In the genomic region with DNA sequence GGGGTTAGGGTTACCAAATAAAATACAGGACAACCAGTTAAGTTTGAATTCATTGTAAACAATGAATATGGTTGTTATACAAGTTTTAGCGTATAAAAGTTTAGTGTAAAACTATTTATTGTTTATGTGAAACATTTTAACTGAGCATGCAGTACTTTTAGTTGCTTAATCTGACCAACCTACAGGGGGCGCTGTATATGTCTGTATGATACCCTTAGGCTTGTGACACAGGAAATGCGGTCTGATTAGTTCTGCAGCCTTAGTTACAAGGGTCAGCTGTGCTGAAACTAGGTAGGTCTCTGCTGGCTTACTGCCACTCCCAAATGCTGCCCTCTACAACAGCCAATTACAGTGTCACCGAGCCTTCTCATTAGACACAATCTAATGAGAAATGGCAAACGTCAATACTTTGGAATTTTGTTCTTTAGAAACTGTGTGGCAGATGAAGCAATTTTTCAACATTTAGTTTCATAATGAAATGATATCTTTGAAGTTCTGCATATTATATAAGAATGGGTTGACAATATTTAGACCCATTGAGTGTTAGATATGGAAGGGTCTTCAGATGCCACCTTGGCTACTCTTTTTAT, we compare ENCODE assay signal across 8 cellular contexts. TPM values are rescaled to one million over a fixed set of nuclear protein-coding genes. Genes with fewer than 3 reads are reported as not detected.
DNase-seq lines count a peak whose midpoint lies in the region; ATAC-seq, FAIRE-seq and TF ChIP-seq lines count a peak whose summit lies in the region.

No MANE protein-coding gene starts in this region.

- intact Hi-C loops in PC-3 (cut with micrococcal nuclease) = no loop called here
- intact Hi-C loops in kidney (cut with DNase I) = no loop called here

- POLR2A ChIA-PET in PC-3 (lab: Charles Lee; ENCODE audit: unreplicated experiment) = no interaction called here

- H3K4me3 ChIP-seq in GM06990 (replicated peaks; ENCODE audit: low read depth, low read length) = no peak overlapping the region
- H3K4me3 ChIP-seq in PC-3 (ENCODE audit: low read length) = no peak overlapping the region
- no peak overlapping the region for H3K4me3 ChIP-seq in hepatocyte
- no peak overlapping the region for H3K4me3 ChIP-seq in kidney (ENCODE audit: low read length in 2 of 2)

- CTCF ChIA-PET in PC-3 (lab: Charles Lee) = no interaction called here

- H3K9me3 ChIP-seq in PC-3 (ENCODE audit: low read length) = 0 out of 2 replicates have a peak, but pooled peaks cover under 1% of the 10 kb centered on the region
- H3K9me3 ChIP-seq in hepatocyte (ENCODE audit: low read depth) = no peaks in the 10 kb centered on the region
- H3K9me3 ChIP-seq in kidney (ENCODE audit: control insufficient read depth in 1 of 2, low read length in 2 of 2) = peaks cover 0 to under 1% of the 10 kb centered on the region in 2 donors

- no peaks in the 10 kb centered on the region for H3F3A ChIP-seq in PC-3 (ENCODE audit: low read length, unreplicated experiment)

- no peak for DNase-seq in GM06990 (ENCODE audit: extremely low read depth, insufficient read length)
- DNase-seq in PC-3 = peak; percentile 49
- DNase-seq in hepatocyte (ENCODE audit: low spot score) = peak; percentile 16
- DNase-seq in kidney = no peak
- no peak for DNase-seq in ureter (ENCODE audit: low spot score)

- H3K36me3 ChIP-seq in GM06990 (ENCODE audit: control insufficient read depth, insufficient read depth, low read length) (no peaks in the 10 kb centered on the region), PC-3 (ENCODE audit: low read depth, low read length) (no peaks in the 10 kb centered on the region), hepatocyte (replicated peaks; ENCODE audit: insufficient read depth, low read depth) (no peaks in the 10 kb centered on the region), kidney (ENCODE audit: control insufficient read depth in 1 of 2, insufficient read depth in 2 of 2, low read length in 2 of 2) (no peaks in the 10 kb centered on the region)

- H3K9ac ChIP-seq in PC-3 (ENCODE audit: low read length) (no peak overlapping the region), kidney (ENCODE audit: low read length in 2 of 2) (no peak overlapping the region)

- no peaks in the 10 kb centered on the region for H3K79me2 ChIP-seq in PC-3 (ENCODE audit: low read length)
- H3K79me2 ChIP-seq in hepatocyte = no peaks in the 10 kb centered on the region

- H2AFZ ChIP-seq in PC-3 (ENCODE audit: low read length) (no peak overlapping the region), hepatocyte (no peak overlapping the region)

- BruUV-seq in PC-3 (replicated peaks; lab: Mats Ljungman, UMichigan) = no TSS peak

- FAIRE-seq in kidney (lab: Jason Lieb, UNC) = no peak

- no peaks in the 10 kb centered on the region; the same call in 1 of the 2 replicates for H3K4me1 ChIP-seq in PC-3 (ENCODE audit: insufficient read depth, low read length)
- H3K4me1 ChIP-seq in hepatocyte (ENCODE audit: insufficient read depth) = no peaks in the 10 kb centered on the region
- no peaks in the 10 kb centered on the region for H3K4me1 ChIP-seq in kidney (ENCODE audit: control insufficient read depth in 1 of 2, insufficient read depth in 1 of 2, low read depth in 1 of 2, low read length in 2 of 2)

- H3K27ac ChIP-seq in PC-3 (ENCODE audit: low read length) (no peak overlapping the region), hepatocyte (no peak overlapping the region), kidney (ENCODE audit: low read depth in 2 of 2, low read length in 2 of 2) (no peak overlapping the region)

- ATAC-seq in GM19372 (IDR thresholded peaks at IDR 0.05; ENCODE audit: low read depth, unreplicated experiment) (peak; percentile 88), HG03139 (IDR thresholded peaks at IDR 0.05; ENCODE audit: unreplicated experiment) (peak; percentile 92), PC-3 (no peak), HG03045 (IDR thresholded peaks at IDR 0.05; ENCODE audit: unreplicated experiment) (no peak)

- 53% methylated on average over 5 of the region's 5 CpGs for WGBS in hepatocyte (ENCODE audit: low lambda C conversion rate, missing lambda C conversion rate)

- no peaks in the 10 kb centered on the region for H3K9me2 ChIP-seq in PC-3 (replicated peaks; ENCODE audit: low read length)
- no peaks in the 10 kb centered on the region for H3K9me2 ChIP-seq in hepatocyte (replicated peaks; ENCODE audit: insufficient read depth)

- no peak overlapping the region for H3K4me2 ChIP-seq in PC-3 (ENCODE audit: low read length)
- no peak overlapping the region for H3K4me2 ChIP-seq in hepatocyte

- H3K27me3 ChIP-seq in GM06990 (replicated peaks; ENCODE audit: control insufficient read depth, insufficient read depth, low read length) (no peaks in the 10 kb centered on the region), PC-3 (ENCODE audit: low read length) (no peaks in the 10 kb centered on the region), hepatocyte (no peaks in the 10 kb centered on the region)

- H4K20me1 ChIP-seq in PC-3 (ENCODE audit: low read length) (no peaks in the 10 kb centered on the region), hepatocyte (ENCODE audit: insufficient read depth, poor library complexity, severe bottlenecking) (no peaks in the 10 kb centered on the region)

- TF ChIP-seq CTCF in GM06990 (IDR thresholded peaks at IDR 0.05; ENCODE audit: insufficient read depth, low read length, poor library complexity, severe bottlenecking) (peak; percentile 63), PC-3 (conservative IDR thresholded peaks at IDR 0.05; ENCODE audit: low read depth, low read length) (peak; percentile 81), hepatocyte (IDR thresholded peaks at IDR 0.05; ENCODE audit: poor library complexity) (peak; percentile 32), kidney (IDR thresholded peaks at IDR 0.05; ENCODE audit: borderline replicate concordance, extremely low read depth, insufficient read depth) (no peak)

RNA-seq across cellular contexts. Expression of gene NTNG1, which starts 56.2 kb away (rescaled TPM):
- 6.7 and 6.8 TPM in 2 replicates for total RNA-seq in PC-3 (2014; rRNA removed)
- 3.5 and 3.9 TPM in 2 replicates for total RNA-seq in hepatocyte
- 1.4 and 1.7 TPM in 2 replicates for polyA plus RNA-seq in hepatocyte
- total RNA-seq in kidney = 2.8 TPM
- polyA plus RNA-seq in kidney (ENCODE audit: insufficient read depth, low read depth, low replicate concordance) = 7.7 TPM
- 9.9 TPM for total RNA-seq in ureter

Comparison
In these comparisons a context has a peak if more than half of its experiments do, and no peak if none do; other contexts are left out.
1. DNase-seq: peak in PC-3 (single experiment) and hepatocyte (single experiment); none in GM06990 (single experiment), kidney (single experiment) and ureter (single experiment).
2. ATAC-seq: peak in GM19372 (single experiment) and HG03139 (single experiment); none in PC-3 (single experiment) and HG03045 (single experiment).